In the genomic region with DNA sequence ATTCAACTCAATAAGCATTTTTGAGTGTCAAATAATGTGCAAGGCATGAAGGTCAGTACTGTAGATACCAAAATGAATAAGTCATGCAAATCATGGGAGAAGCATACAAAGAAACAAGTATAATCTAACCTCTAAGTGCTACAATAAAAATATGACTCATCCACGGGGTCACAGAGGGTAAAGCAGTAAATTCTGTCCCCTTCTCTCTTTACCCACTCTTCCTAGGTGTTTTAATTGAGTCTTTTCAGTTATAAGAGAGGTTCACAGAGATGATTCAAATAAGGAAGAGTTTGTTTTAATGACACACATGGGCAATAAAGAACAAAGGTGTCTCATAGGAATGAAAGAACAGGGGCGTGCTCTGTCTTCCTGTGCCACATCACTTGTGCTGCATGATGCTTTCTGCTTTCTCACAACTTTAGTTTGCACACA, we compare ENCODE assay signal across 2 cellular contexts.
A peak's percentile ranks its signal among the peaks of the same experiment; 100 is the strongest.
TF ChIP-seq lines count a peak whose summit lies in the region.

No MANE protein-coding gene starts in this region.

TF ChIP-seq in IMR-90, 13 proteins besides CTCF, POLR2A, EP300 and RAD21:
- 0 out of 2 replicates have a peak, but pooled peaks have one; percentile 7 for TF ChIP-seq FOS (IDR thresholded peaks at IDR 0.05; ENCODE audit: low read depth, low read length)
- no peak for TF ChIP-seq CHD1 (IDR thresholded peaks at IDR 0.05; ENCODE audit: low read depth, low read length)
- TF ChIP-seq BHLHE40 (IDR thresholded peaks at IDR 0.05; ENCODE audit: low read depth, low read length), result no peak
- no peak for TF ChIP-seq RCOR1 (IDR thresholded peaks at IDR 0.05; ENCODE audit: insufficient replicate concordance, low read length)
- no peak for TF ChIP-seq MAFK (IDR thresholded peaks at IDR 0.05; ENCODE audit: low read depth, low read length)

TF ChIP-seq in GM12878, 131 proteins besides CTCF, POLR2A, EP300 and RAD21:
- TF ChIP-seq NR2F1 (conservative IDR thresholded peaks at IDR 0.05) (peak; percentile 97), ZNF274 (IDR thresholded peaks at IDR 0.05; ENCODE audit: insufficient read depth, insufficient read length) (no peak), BHLHE40 (IDR thresholded peaks at IDR 0.05; ENCODE audit: borderline replicate concordance in 1 of 2, low read depth in 2 of 2, low read length in 1 of 2) (peak; percentile 41 to 45; a peak in 3 of 4 replicates), JUNB (IDR thresholded peaks at IDR 0.05) (peak; percentile 65), IKZF2 (IDR thresholded peaks at IDR 0.05) (peak in 1 of 2 experiments; percentile 63; a peak in 3 of 4 replicates), BCL11A (IDR thresholded peaks at IDR 0.05; ENCODE audit: low read depth, low read length) (peak; percentile 24; the same call in 1 of the 2 replicates), STAT3 (IDR thresholded peaks at IDR 0.05; ENCODE audit: low read depth, low read length) (no peak), MXI1 (IDR thresholded peaks at IDR 0.05; ENCODE audit: low read depth, low read length) (no peak), RAD51 (IDR thresholded peaks at IDR 0.05) (no peak), ATF7 (IDR thresholded peaks at IDR 0.05; ENCODE audit: low read depth) (peak; percentile 73; the same call in 1 of the 2 replicates), RELA (IDR thresholded peaks at IDR 0.05; ENCODE audit: borderline replicate concordance, partially characterized antibody) (no peak), POU2F2 (IDR thresholded peaks at IDR 0.05; ENCODE audit: borderline replicate concordance, low read depth, low read length) (peak; percentile 56; the same call in 1 of the 3 replicates), MTA2 (IDR thresholded peaks at IDR 0.05; ENCODE audit: low read depth) (peak; percentile 94), GATAD2B (conservative IDR thresholded peaks at IDR 0.05; ENCODE audit: low read depth) (no peak), IKZF1 (conservative IDR thresholded peaks at IDR 0.05) (peak; percentile 45; the same call in 1 of the 2 replicates), DPF2 (IDR thresholded peaks at IDR 0.05) (peak; percentile 62; the same call in 1 of the 2 replicates), PAX5 (IDR thresholded peaks at IDR 0.05; ENCODE audit: borderline replicate concordance, low read depth, low read length) (peak; percentile 78; the same call in 1 of the 2 replicates), SMARCA5 (IDR thresholded peaks at IDR 0.05) (no peak), ZNF217 (IDR thresholded peaks at IDR 0.05) (peak; percentile 45; the same call in 1 of the 2 replicates), HDGF (IDR thresholded peaks at IDR 0.05) (no peak), SIN3A (IDR thresholded peaks at IDR 0.05; ENCODE audit: low read depth, low read length) (no peak), MEF2B (IDR thresholded peaks at IDR 0.05; ENCODE audit: partially characterized antibody, poor library complexity, severe bottlenecking) (peak; percentile 59), ZNF24 (IDR thresholded peaks at IDR 0.05) (peak; percentile 75; the same call in 1 of the 2 replicates), KDM1A (IDR thresholded peaks at IDR 0.05; ENCODE audit: borderline replicate concordance) (no peak), POLR2AphosphoS2 (IDR thresholded peaks at IDR 0.05; ENCODE audit: low read depth, low read length) (no peak), ZNF207 (IDR thresholded peaks at IDR 0.05; ENCODE audit: borderline replicate concordance) (no peak), SUZ12 (IDR thresholded peaks at IDR 0.05; ENCODE audit: unreplicated experiment) (no peak), BMI1 (IDR thresholded peaks at IDR 0.05; ENCODE audit: borderline replicate concordance) (0 out of 2 replicates have a peak, but pooled peaks have one; percentile 25), FOXK2 (IDR thresholded peaks at IDR 0.05) (no peak), TAF1 (IDR thresholded peaks at IDR 0.05; ENCODE audit: borderline replicate concordance, low read depth, low read length) (no peak)
- TF ChIP-seq, protein P1, sequence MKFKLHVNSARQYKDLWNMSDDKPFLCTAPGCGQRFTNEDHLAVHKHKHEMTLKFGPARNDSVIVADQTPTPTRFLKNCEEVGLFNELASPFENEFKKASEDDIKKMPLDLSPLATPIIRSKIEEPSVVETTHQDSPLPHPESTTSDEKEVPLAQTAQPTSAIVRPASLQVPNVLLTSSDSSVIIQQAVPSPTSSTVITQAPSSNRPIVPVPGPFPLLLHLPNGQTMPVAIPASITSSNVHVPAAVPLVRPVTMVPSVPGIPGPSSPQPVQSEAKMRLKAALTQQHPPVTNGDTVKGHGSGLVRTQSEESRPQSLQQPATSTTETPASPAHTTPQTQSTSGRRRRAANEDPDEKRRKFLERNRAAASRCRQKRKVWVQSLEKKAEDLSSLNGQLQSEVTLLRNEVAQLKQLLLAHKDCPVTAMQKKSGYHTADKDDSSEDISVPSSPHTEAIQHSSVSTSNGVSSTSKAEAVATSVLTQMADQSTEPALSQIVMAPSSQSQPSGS (IDR thresholded peaks at IDR 0.05; ENCODE audit: low read length), result peak; percentile 28; the same call in 1 of the 2 replicates
- TF ChIP-seq, protein P2, sequence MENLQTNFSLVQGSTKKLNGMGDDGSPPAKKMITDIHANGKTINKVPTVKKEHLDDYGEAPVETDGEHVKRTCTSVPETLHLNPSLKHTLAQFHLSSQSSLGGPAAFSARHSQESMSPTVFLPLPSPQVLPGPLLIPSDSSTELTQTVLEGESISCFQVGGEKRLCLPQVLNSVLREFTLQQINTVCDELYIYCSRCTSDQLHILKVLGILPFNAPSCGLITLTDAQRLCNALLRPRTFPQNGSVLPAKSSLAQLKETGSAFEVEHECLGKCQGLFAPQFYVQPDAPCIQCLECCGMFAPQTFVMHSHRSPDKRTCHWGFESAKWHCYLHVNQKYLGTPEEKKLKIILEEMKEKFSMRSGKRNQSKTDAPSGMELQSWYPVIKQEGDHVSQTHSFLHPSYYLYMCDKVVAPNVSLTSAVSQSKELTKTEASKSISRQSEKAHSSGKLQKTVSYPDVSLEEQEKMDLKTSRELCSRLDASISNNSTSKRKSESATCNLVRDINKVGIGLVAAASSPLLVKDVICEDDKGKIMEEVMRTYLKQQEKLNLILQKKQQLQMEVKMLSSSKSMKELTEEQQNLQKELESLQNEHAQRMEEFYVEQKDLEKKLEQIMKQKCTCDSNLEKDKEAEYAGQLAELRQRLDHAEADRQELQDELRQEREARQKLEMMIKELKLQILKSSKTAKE (IDR thresholded peaks at IDR 0.05; ENCODE audit: low read depth, poor library complexity, severe bottlenecking), result peak; percentile 43
- TF ChIP-seq, protein P3, sequence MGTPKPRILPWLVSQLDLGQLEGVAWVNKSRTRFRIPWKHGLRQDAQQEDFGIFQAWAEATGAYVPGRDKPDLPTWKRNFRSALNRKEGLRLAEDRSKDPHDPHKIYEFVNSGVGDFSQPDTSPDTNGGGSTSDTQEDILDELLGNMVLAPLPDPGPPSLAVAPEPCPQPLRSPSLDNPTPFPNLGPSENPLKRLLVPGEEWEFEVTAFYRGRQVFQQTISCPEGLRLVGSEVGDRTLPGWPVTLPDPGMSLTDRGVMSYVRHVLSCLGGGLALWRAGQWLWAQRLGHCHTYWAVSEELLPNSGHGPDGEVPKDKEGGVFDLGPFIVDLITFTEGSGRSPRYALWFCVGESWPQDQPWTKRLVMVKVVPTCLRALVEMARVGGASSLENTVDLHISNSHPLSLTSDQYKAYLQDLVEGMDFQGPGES (IDR thresholded peaks at IDR 0.05), result no peak
- TF ChIP-seq, protein P4, sequence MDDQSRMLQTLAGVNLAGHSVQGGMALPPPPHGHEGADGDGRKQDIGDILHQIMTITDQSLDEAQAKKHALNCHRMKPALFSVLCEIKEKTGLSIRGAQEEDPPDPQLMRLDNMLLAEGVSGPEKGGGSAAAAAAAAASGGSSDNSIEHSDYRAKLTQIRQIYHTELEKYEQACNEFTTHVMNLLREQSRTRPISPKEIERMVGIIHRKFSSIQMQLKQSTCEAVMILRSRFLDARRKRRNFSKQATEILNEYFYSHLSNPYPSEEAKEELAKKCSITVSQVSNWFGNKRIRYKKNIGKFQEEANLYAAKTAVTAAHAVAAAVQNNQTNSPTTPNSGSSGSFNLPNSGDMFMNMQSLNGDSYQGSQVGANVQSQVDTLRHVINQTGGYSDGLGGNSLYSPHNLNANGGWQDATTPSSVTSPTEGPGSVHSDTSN (IDR thresholded peaks at IDR 0.05; ENCODE audit: insufficient replicate concordance, low read depth, low read length), result no peak
